Comparison of ENCODE assay signal across 8 cellular contexts in genomic region chr2:165469417-165469816, GRCh38. TPM values are rescaled to one million over a fixed set of nuclear protein-coding genes. Genes with fewer than 3 reads are reported as not detected.
DNase-seq lines count a peak whose midpoint lies in the region; ATAC-seq lines count a peak whose summit lies in the region.

TSS of gene CSRNP3 (plus strand) at chr2:165469698. CDS start at chr2:165595066, 125,368 bp downstream.

- H3K9me3 ChIP-seq in iPS-20b (ENCODE audit: insufficient read depth, low read depth, low read length) = no peaks in the 10 kb centered on the region
- H3K9me3 ChIP-seq in skeletal muscle tissue (ENCODE audit: control insufficient read depth in 3 of 3, low read length in 3 of 3) = no peaks in the 10 kb centered on the region

- H3K4me1 ChIP-seq in iPS-20b (ENCODE audit: insufficient read depth, low read length) = peaks cover 19% of the 10 kb centered on the region
- H3K4me1 ChIP-seq in skeletal muscle tissue (ENCODE audit: control insufficient read depth in 3 of 3, insufficient read depth in 3 of 3, low read length in 3 of 3) = peaks cover 0 to 3% (median 0%) of the 10 kb centered on the region in 3 donors

- no peaks in the 10 kb centered on the region for H3K36me3 ChIP-seq in iPS-20b (ENCODE audit: insufficient read depth, low read depth, low read length)
- no peaks in the 10 kb centered on the region for H3K36me3 ChIP-seq in skeletal muscle tissue (ENCODE audit: control insufficient read depth in 3 of 3, insufficient read depth in 3 of 3, low read length in 3 of 3)

- H3K4me3 ChIP-seq in iPS-20b (ENCODE audit: low read length) (peak within 1 kb of the TSS; percentile 84), skeletal muscle tissue (ENCODE audit: low read length in 3 of 3) (peak within 1 kb of the TSS; percentile 13 to 70 (median 41))

- H3K9ac ChIP-seq in iPS-20b (ENCODE audit: low read depth, low read length) = peak within 1 kb of the TSS; percentile 84; the same call in 1 of the 2 replicates
- peak within 1 kb of the TSS in 1 of 3 donors; percentile 51 for H3K9ac ChIP-seq in skeletal muscle tissue (ENCODE audit: low read depth in 1 of 3, low read length in 3 of 3)

- H3K27ac ChIP-seq in caudate nucleus (ENCODE audit: low read depth, low read length) (peak within 1 kb of the TSS; percentile 26), iPS-20b (ENCODE audit: low read length) (peak within 1 kb of the TSS; percentile 65), skeletal muscle tissue (ENCODE audit: low read depth, low read length) (no peak within 1 kb of the TSS)

- DNase-seq in DMS 273 treated with DMSO at 0.1 percent for 48 hours (lab: John Stamatoyannopoulos, UW) = peak; percentile 96
- DNase-seq in NCI-H2171 (lab: John Stamatoyannopoulos, UW) = peak; percentile 92
- DNase-seq in caudate nucleus (lab: John Stamatoyannopoulos, UW) = peak in 57 of 61 donors; percentile 4 to 94 (median 71)

- ATAC-seq in HG02642 (IDR thresholded peaks at IDR 0.05; ENCODE audit: poor library complexity, unreplicated experiment) (no peak), GM21360 (IDR thresholded peaks at IDR 0.05; ENCODE audit: unreplicated experiment) (no peak), GM19455 (IDR thresholded peaks at IDR 0.05; ENCODE audit: unreplicated experiment) (no peak)

- no peaks in the 10 kb centered on the region for H3K27me3 ChIP-seq in iPS-20b (ENCODE audit: insufficient read depth, low read length)
- no peaks in the 10 kb centered on the region for H3K27me3 ChIP-seq in skeletal muscle tissue (ENCODE audit: control insufficient read depth in 3 of 3, insufficient read depth in 3 of 3, low read length in 3 of 3)

RNA-seq across cellular contexts. Expression of gene CSRNP3, which starts in this region (rescaled TPM):
- total RNA-seq in skeletal muscle tissue = 18.8 TPM
